Comparison of ENCODE assay signal across 20 cellular contexts in genomic region chrX:38438321-38438720, GRCh38.
DNase-seq lines count a peak whose midpoint lies in the region; ATAC-seq and TF ChIP-seq lines count a peak whose summit lies in the region.
"Had no signal": no experiment of that assay in that cellular context is flagged by ENCODE, and none has a peak within 500 bp of the region (broad histone marks: within the 10 kb centered on the region; RNA-seq: fewer than 3 reads in every experiment).

No MANE protein-coding gene starts in this region.

- no peaks in the 10 kb centered on the region for H3K36me3 Mint-ChIP-seq in activated naive CD4-positive, alpha-beta T cell treated with anti-CD3 and anti-CD28 coated beads for 36 hours (ENCODE audit: low read depth)
- H3K36me3 Mint-ChIP-seq in activated naive CD4-positive, alpha-beta T cell treated with anti-CD3 and anti-CD28 coated beads, Interleukin-2, amount 10 ng/mL, durations not matched to agents 7 days and 5 days: no peaks in the 10 kb centered on the region
- H3K36me3 Mint-ChIP-seq in mesothelial cell of epicardium: no peaks in the 10 kb centered on the region

- no peak overlapping the region for H3K27ac ChIP-seq in spleen
- H3K27ac ChIP-seq: Peyer's patch had no signal

- no peak overlapping the region for H3K4me3 Mint-ChIP-seq in activated naive CD4-positive, alpha-beta T cell treated with anti-CD3 and anti-CD28 coated beads for 36 hours
- no peak overlapping the region for H3K4me3 Mint-ChIP-seq in activated naive CD4-positive, alpha-beta T cell treated with anti-CD3 and anti-CD28 coated beads, Interleukin-2, amount 10 ng/mL, durations not matched to agents 7 days and 5 days
- no peak overlapping the region for H3K4me3 Mint-ChIP-seq in mesothelial cell of epicardium
- H3K4me3 Mint-ChIP-seq: CD4-positive, alpha-beta T cell had no signal

- H3K27ac Mint-ChIP-seq in activated naive CD4-positive, alpha-beta T cell treated with anti-CD3 and anti-CD28 coated beads for 36 hours: no peak overlapping the region
- H3K27ac Mint-ChIP-seq in activated naive CD4-positive, alpha-beta T cell treated with anti-CD3 and anti-CD28 coated beads, Interleukin-2, amount 10 ng/mL, durations not matched to agents 7 days and 5 days: no peak overlapping the region
- H3K27ac Mint-ChIP-seq in mesothelial cell of epicardium: no peak overlapping the region
- H3K27ac Mint-ChIP-seq: CD4-positive, alpha-beta T cell had no signal

- no peaks in the 10 kb centered on the region for H3K9me3 Mint-ChIP-seq in activated naive CD4-positive, alpha-beta T cell treated with anti-CD3 and anti-CD28 coated beads for 36 hours
- no peaks in the 10 kb centered on the region for H3K9me3 Mint-ChIP-seq in activated naive CD4-positive, alpha-beta T cell treated with anti-CD3 and anti-CD28 coated beads, Interleukin-2, amount 10 ng/mL, durations not matched to agents 7 days and 5 days
- H3K9me3 Mint-ChIP-seq in mesothelial cell of epicardium: peaks cover 35% of the 10 kb centered on the region
- H3K9me3 Mint-ChIP-seq: CD4-positive, alpha-beta T cell had no signal

- no peaks in the 10 kb centered on the region for H3K4me1 ChIP-seq in NT2/D1 (ENCODE audit: insufficient read depth, insufficient read length)
- H3K4me1 ChIP-seq in spleen: no peaks in the 10 kb centered on the region
- H3K4me1 ChIP-seq: Peyer's patch had no signal

- no peaks in the 10 kb centered on the region for H3K4me1 Mint-ChIP-seq in activated naive CD4-positive, alpha-beta T cell treated with anti-CD3 and anti-CD28 coated beads for 36 hours (ENCODE audit: low read depth)
- H3K4me1 Mint-ChIP-seq in activated naive CD4-positive, alpha-beta T cell treated with anti-CD3 and anti-CD28 coated beads, Interleukin-2, amount 10 ng/mL, durations not matched to agents 7 days and 5 days: no peaks in the 10 kb centered on the region
- peaks cover 8% of the 10 kb centered on the region for H3K4me1 Mint-ChIP-seq in mesothelial cell of epicardium

- 65 to 88% (median 75%) methylated on average over 3 to 5 of the region's 5 CpGs for WGBS in spleen, 5 donors

- TF ChIP-seq CTCF in epithelial cell of proximal tubule (conservative IDR thresholded peaks at IDR 0.05; ENCODE audit: low read depth, low read length) (peak; percentile 20), spleen (IDR thresholded peaks at IDR 0.05 in 8 of 11, conservative IDR thresholded peaks at IDR 0.05 in 3 of 11) (no peak), mesothelial cell of epicardium (IDR thresholded peaks at IDR 0.05; ENCODE audit: unreplicated experiment) (no peak), foreskin fibroblast (IDR thresholded peaks at IDR 0.05; ENCODE audit: low read depth, low read length) (no peak)

- H3K36me3 ChIP-seq in NT2/D1 (ENCODE audit: insufficient read depth, insufficient read length, low read length) (no peaks in the 10 kb centered on the region), spleen (no peaks in the 10 kb centered on the region)
- H3K36me3 ChIP-seq: Peyer's patch had no signal

- H3K4me3 ChIP-seq in NT2/D1 (ENCODE audit: insufficient read length, low read depth) (no peak overlapping the region), epithelial cell of proximal tubule (ENCODE audit: low read depth, low read length) (no peak overlapping the region), spleen (no peak overlapping the region), foreskin fibroblast (ENCODE audit: low read depth in 1 of 2, low read length in 2 of 2) (no peak overlapping the region)
- H3K4me3 ChIP-seq: K562, Peyer's patch had no signal

- TF ChIP-seq POLR2A in spleen (IDR thresholded peaks at IDR 0.05): no peak

- no peak overlapping the region for H3K9ac ChIP-seq in NT2/D1 (ENCODE audit: insufficient read length, low read depth)

- CTCF ChIA-PET in activated naive CD4-positive, alpha-beta T cell treated with anti-CD3 and anti-CD28 coated beads for 36 hours (lab: Charles Lee): no interaction called here
- CTCF ChIA-PET in activated naive CD4-positive, alpha-beta T cell treated with anti-CD3 and anti-CD28 coated beads, Interleukin-2, amount 10 ng/mL, durations not matched to agents 7 days and 5 days (lab: Charles Lee): no interaction called here

- ATAC-seq in GM21390 (IDR thresholded peaks at IDR 0.05; ENCODE audit: unreplicated experiment): no peak
- ATAC-seq: K562 had no signal

- intact Hi-C loops in activated naive CD4-positive, alpha-beta T cell treated with anti-CD3 and anti-CD28 coated beads for 36 hours (cut with micrococcal nuclease): no loop called here
- intact Hi-C loops in spleen (cut with DNase I; ENCODE audit: low total_unique reads): no loop called here

- H3K27me3 ChIP-seq in NT2/D1 (ENCODE audit: insufficient read depth, insufficient read length) (no peaks in the 10 kb centered on the region), spleen (replicated peaks in 1 of 7) (peaks cover 0 to 13% (median 0%) of the 10 kb centered on the region in 7 donors)
- H3K27me3 ChIP-seq: Peyer's patch had no signal

- peak; percentile 3 for DNase-seq in activated naive CD4-positive, alpha-beta T cell treated with anti-CD3 and anti-CD28 coated beads for 36 hours
- DNase-seq in activated naive CD4-positive, alpha-beta T cell treated with anti-CD3 and anti-CD28 coated beads, Interleukin-2, amount 10 ng/mL, durations not matched to agents 7 days and 5 days: no peak
- peak; percentile 13 for DNase-seq in NT2/D1 (ENCODE audit: low read depth, low spot score)
- no peak for DNase-seq in epithelial cell of proximal tubule (ENCODE audit: low read depth)
- DNase-seq in spleen: peak; percentile 41
- no peak for DNase-seq in mesothelial cell of epicardium (ENCODE audit: low spot score in 2 of 2, unreplicated experiment in 2 of 2)
- no peak for DNase-seq in foreskin fibroblast
- DNase-seq: Calu3; CD4-positive, alpha-beta T cell; EL; HCEC 1CT; NCI-H1092; NCI-H1694; NCI-H446 treated with DMSO at 0.1 percent for 48 hours; NCI-H774; Peyer's patch; SHP77 treated with DMSO at 0.1 percent for 48 hours; SW 1271 had no signal

- H3K27me3 Mint-ChIP-seq in activated naive CD4-positive, alpha-beta T cell treated with anti-CD3 and anti-CD28 coated beads for 36 hours (ENCODE audit: low read depth): peaks cover 2% of the 10 kb centered on the region
- H3K27me3 Mint-ChIP-seq in activated naive CD4-positive, alpha-beta T cell treated with anti-CD3 and anti-CD28 coated beads, Interleukin-2, amount 10 ng/mL, durations not matched to agents 7 days and 5 days: no peaks in the 10 kb centered on the region
- H3K27me3 Mint-ChIP-seq in mesothelial cell of epicardium (ENCODE audit: low read depth): no peaks in the 10 kb centered on the region

- H3K9me3 ChIP-seq in NT2/D1 (ENCODE audit: insufficient read depth, low read length): no peaks in the 10 kb centered on the region
- no peaks in the 10 kb centered on the region for H3K9me3 ChIP-seq in spleen
- H3K9me3 ChIP-seq: Peyer's patch had no signal

Comparison
In these comparisons a context has a peak if more than half of its experiments do, and no peak if none do; other contexts are left out.
1. DNase-seq: peak in activated naive CD4-positive, alpha-beta T cell treated with anti-CD3 and anti-CD28 coated beads for 36 hours (single experiment), NT2/D1 (single experiment) and spleen (single experiment); none in activated naive CD4-positive, alpha-beta T cell treated with anti-CD3 and anti-CD28 coated beads, Interleukin-2, amount 10 ng/mL, durations not matched to agents 7 days and 5 days (single experiment), epithelial cell of proximal tubule (single experiment), mesothelial cell of epicardium (0 of 2) and foreskin fibroblast (0 of 2).